ENCODE assay signal across 1 cellular context in the genomic region with DNA sequence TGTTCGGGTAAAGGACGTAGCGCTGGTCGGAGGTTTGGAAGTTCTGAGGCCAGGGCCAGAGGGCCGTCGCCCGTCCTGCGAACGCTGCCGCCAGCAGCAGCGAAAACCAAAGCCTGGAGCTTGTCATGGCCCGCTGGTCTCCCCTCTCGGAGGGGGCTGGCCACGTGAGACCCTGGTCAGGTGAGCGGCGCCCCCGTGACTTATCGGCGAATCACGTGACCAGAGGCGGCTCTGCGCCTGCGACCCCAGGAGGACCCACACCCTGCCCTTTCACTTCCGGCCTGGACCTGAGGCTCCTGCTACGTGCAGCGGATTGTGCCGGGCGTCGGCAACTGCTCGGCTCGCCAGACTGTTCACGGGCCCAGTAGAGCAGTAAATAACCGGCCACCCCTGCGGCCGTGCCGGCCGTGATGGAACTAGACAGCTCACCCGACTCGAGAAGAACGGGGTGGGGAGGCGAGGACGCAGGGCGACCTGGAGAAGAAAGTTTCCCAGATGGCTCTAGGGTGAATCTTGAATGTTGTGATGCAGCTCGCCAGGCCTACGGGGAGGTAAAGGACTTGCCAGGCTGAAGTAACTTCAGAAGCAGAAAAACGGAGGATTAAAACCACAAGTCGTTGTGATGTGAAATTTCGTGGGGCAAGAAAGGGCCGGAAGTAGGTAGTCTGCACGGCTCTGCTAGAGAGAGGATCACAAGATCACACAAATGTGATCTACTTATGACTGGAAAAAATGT.
TF ChIP-seq lines count a peak whose summit lies in the region.

A gene (minus strand): TSS at position 169 of the 736 bp plus-strand sequence. CDS start 42 bp downstream, at position 127.

TF ChIP-seq in HepG2, 621 proteins besides CTCF, POLR2A, EP300 and RAD21 (continued from another document and continues in another):
- no peak for TF ChIP-seq KAT2B (IDR thresholded peaks at IDR 0.05; ENCODE audit: borderline replicate concordance, low read depth, low read length)
- peak; percentile 90 for TF ChIP-seq MEF2D (CRISPR knock-in tag; IDR thresholded peaks at IDR 0.05)
- TF ChIP-seq, protein P1, sequence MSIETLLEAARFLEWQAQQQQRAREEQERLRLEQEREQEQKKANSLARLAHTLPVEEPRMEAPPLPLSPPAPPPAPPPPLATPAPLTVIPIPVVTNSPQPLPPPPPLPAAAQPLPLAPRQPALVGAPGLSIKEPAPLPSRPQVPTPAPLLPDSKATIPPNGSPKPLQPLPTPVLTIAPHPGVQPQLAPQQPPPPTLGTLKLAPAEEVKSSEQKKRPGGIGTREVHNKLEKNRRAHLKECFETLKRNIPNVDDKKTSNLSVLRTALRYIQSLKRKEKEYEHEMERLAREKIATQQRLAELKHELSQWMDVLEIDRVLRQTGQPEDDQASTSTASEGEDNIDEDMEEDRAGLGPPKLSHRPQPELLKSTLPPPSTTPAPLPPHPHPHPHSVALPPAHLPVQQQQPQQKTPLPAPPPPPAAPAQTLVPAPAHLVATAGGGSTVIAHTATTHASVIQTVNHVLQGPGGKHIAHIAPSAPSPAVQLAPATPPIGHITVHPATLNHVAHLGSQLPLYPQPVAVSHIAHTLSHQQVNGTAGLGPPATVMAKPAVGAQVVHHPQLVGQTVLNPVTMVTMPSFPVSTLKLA (IDR thresholded peaks at IDR 0.05), result peak; percentile 97
- TF ChIP-seq, protein P2, sequence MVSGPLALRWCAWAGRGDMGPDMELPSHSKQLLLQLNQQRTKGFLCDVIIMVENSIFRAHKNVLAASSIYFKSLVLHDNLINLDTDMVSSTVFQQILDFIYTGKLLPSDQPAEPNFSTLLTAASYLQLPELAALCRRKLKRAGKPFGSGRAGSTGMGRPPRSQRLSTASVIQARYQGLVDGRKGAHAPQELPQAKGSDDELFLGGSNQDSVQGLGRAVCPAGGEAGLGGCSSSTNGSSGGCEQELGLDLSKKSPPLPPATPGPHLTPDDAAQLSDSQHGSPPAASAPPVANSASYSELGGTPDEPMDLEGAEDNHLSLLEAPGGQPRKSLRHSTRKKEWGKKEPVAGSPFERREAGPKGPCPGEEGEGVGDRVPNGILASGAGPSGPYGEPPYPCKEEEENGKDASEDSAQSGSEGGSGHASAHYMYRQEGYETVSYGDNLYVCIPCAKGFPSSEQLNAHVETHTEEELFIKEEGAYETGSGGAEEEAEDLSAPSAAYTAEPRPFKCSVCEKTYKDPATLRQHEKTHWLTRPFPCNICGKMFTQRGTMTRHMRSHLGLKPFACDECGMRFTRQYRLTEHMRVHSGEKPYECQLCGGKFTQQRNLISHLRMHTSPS (CRISPR knock-in tag; IDR thresholded peaks at IDR 0.05; ENCODE audit: low read depth), result no peak; the same call in 1 of the 2 replicates
- peak; percentile 47; the same call in 1 of the 2 replicates for TF ChIP-seq ELF4 (CRISPR knock-in tag; IDR thresholded peaks at IDR 0.05; ENCODE audit: borderline replicate concordance)
- TF ChIP-seq CHD4 (IDR thresholded peaks at IDR 0.05; ENCODE audit: borderline replicate concordance, low read length), result no peak
- 0 out of 2 replicates have a peak, but pooled peaks have one; percentile 66 for TF ChIP-seq ZNF34 (CRISPR knock-in tag; IDR thresholded peaks at IDR 0.05; ENCODE audit: borderline replicate concordance)
- TF ChIP-seq KDM1A (CRISPR knock-in tag; IDR thresholded peaks at IDR 0.05), result no peak; the same call in 1 of the 2 replicates
- peak; percentile 81; the same call in 1 of the 2 replicates for TF ChIP-seq FOXJ3 (CRISPR knock-in tag; IDR thresholded peaks at IDR 0.05; ENCODE audit: borderline replicate concordance)
- peak; percentile 89; the same call in 1 of the 2 replicates for TF ChIP-seq U2AF2 (IDR thresholded peaks at IDR 0.05; ENCODE audit: low read depth, low read length)
- TF ChIP-seq CREB1 (IDR thresholded peaks at IDR 0.05), result peak; percentile 34; the same call in 1 of the 2 replicates
- no peak for TF ChIP-seq CREB1 (CRISPR knock-in tag; IDR thresholded peaks at IDR 0.05)
- TF ChIP-seq ZNF570 (CRISPR knock-in tag; IDR thresholded peaks at IDR 0.05; ENCODE audit: borderline replicate concordance), result peak; percentile 48; the same call in 1 of the 2 replicates
- TF ChIP-seq MTF2 (CRISPR knock-in tag; IDR thresholded peaks at IDR 0.05; ENCODE audit: borderline replicate concordance), result no peak; the same call in none of the 2 replicates
- TF ChIP-seq, protein P3, sequence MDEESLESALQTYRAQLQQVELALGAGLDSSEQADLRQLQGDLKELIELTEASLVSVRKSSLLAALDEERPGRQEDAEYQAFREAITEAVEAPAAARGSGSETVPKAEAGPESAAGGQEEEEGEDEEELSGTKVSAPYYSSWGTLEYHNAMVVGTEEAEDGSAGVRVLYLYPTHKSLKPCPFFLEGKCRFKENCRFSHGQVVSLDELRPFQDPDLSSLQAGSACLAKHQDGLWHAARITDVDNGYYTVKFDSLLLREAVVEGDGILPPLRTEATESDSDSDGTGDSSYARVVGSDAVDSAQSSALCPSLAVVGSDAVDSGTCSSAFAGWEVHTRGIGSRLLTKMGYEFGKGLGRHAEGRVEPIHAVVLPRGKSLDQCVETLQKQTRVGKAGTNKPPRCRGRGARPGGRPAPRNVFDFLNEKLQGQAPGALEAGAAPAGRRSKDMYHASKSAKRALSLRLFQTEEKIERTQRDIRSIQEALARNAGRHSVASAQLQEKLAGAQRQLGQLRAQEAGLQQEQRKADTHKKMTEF (CRISPR knock-in tag; IDR thresholded peaks at IDR 0.05), result peak; percentile 95; the same call in 1 of the 2 replicates
- peak; percentile 51; the same call in 1 of the 2 replicates for TF ChIP-seq BCL6 (CRISPR knock-in tag; IDR thresholded peaks at IDR 0.05)
- TF ChIP-seq ZNF530 (CRISPR knock-in tag; IDR thresholded peaks at IDR 0.05; ENCODE audit: low read depth), result no peak
- TF ChIP-seq, protein P4, sequence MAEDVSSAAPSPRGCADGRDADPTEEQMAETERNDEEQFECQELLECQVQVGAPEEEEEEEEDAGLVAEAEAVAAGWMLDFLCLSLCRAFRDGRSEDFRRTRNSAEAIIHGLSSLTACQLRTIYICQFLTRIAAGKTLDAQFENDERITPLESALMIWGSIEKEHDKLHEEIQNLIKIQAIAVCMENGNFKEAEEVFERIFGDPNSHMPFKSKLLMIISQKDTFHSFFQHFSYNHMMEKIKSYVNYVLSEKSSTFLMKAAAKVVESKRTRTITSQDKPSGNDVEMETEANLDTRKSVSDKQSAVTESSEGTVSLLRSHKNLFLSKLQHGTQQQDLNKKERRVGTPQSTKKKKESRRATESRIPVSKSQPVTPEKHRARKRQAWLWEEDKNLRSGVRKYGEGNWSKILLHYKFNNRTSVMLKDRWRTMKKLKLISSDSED (CRISPR knock-in tag; IDR thresholded peaks at IDR 0.05), result no peak
- TF ChIP-seq ZNF235 (CRISPR knock-in tag; IDR thresholded peaks at IDR 0.05; ENCODE audit: borderline replicate concordance), result no peak
- 0 out of 2 replicates have a peak, but pooled peaks have one; percentile 65 for TF ChIP-seq ZNF790 (CRISPR knock-in tag; IDR thresholded peaks at IDR 0.05; ENCODE audit: borderline replicate concordance)
- peak; percentile 83; the same call in 1 of the 2 replicates for TF ChIP-seq NAIF1 (CRISPR knock-in tag; IDR thresholded peaks at IDR 0.05; ENCODE audit: borderline replicate concordance)
- TF ChIP-seq, protein P5, sequence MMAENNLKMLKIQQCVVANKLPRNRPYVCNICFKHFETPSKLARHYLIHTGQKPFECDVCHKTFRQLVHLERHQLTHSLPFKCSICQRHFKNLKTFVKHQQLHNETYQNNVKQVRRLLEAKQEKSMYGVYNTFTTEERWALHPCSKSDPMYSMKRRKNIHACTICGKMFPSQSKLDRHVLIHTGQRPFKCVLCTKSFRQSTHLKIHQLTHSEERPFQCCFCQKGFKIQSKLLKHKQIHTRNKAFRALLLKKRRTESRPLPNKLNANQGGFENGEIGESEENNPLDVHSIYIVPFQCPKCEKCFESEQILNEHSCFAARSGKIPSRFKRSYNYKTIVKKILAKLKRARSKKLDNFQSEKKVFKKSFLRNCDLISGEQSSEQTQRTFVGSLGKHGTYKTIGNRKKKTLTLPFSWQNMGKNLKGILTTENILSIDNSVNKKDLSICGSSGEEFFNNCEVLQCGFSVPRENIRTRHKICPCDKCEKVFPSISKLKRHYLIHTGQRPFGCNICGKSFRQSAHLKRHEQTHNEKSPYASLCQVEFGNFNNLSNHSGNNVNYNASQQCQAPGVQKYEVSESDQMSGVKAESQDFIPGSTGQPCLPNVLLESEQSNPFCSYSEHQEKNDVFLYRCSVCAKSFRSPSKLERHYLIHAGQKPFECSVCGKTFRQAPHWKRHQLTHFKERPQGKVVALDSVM (CRISPR knock-in tag; IDR thresholded peaks at IDR 0.05), result peak; percentile 80
- peak; percentile 73; the same call in 1 of the 2 replicates for TF ChIP-seq SATB2 (CRISPR knock-in tag; IDR thresholded peaks at IDR 0.05)
- no peak for TF ChIP-seq ZNF20 (CRISPR knock-in tag; IDR thresholded peaks at IDR 0.05)
- peak; percentile 63; the same call in 1 of the 2 replicates for TF ChIP-seq ZBTB42 (CRISPR knock-in tag; IDR thresholded peaks at IDR 0.05)
- TF ChIP-seq TMF1 (CRISPR knock-in tag; IDR thresholded peaks at IDR 0.05; ENCODE audit: low read depth), result 0 out of 2 replicates have a peak, but pooled peaks have one; percentile 28
- TF ChIP-seq ZSCAN21 (CRISPR knock-in tag; IDR thresholded peaks at IDR 0.05; ENCODE audit: borderline replicate concordance), result peak; percentile 96; the same call in 1 of the 2 replicates
- TF ChIP-seq, protein P6, sequence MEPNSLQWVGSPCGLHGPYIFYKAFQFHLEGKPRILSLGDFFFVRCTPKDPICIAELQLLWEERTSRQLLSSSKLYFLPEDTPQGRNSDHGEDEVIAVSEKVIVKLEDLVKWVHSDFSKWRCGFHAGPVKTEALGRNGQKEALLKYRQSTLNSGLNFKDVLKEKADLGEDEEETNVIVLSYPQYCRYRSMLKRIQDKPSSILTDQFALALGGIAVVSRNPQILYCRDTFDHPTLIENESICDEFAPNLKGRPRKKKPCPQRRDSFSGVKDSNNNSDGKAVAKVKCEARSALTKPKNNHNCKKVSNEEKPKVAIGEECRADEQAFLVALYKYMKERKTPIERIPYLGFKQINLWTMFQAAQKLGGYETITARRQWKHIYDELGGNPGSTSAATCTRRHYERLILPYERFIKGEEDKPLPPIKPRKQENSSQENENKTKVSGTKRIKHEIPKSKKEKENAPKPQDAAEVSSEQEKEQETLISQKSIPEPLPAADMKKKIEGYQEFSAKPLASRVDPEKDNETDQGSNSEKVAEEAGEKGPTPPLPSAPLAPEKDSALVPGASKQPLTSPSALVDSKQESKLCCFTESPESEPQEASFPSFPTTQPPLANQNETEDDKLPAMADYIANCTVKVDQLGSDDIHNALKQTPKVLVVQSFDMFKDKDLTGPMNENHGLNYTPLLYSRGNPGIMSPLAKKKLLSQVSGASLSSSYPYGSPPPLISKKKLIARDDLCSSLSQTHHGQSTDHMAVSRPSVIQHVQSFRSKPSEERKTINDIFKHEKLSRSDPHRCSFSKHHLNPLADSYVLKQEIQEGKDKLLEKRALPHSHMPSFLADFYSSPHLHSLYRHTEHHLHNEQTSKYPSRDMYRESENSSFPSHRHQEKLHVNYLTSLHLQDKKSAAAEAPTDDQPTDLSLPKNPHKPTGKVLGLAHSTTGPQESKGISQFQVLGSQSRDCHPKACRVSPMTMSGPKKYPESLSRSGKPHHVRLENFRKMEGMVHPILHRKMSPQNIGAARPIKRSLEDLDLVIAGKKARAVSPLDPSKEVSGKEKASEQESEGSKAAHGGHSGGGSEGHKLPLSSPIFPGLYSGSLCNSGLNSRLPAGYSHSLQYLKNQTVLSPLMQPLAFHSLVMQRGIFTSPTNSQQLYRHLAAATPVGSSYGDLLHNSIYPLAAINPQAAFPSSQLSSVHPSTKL (CRISPR knock-in tag; IDR thresholded peaks at IDR 0.05), result peak; percentile 89
- peak; percentile 95; the same call in 1 of the 2 replicates for TF ChIP-seq PCBP1 (IDR thresholded peaks at IDR 0.05; ENCODE audit: borderline replicate concordance, low read depth, low read length)
- TF ChIP-seq SRF (IDR thresholded peaks at IDR 0.05; ENCODE audit: low read depth, low read length), result no peak
- TF ChIP-seq, protein P7, sequence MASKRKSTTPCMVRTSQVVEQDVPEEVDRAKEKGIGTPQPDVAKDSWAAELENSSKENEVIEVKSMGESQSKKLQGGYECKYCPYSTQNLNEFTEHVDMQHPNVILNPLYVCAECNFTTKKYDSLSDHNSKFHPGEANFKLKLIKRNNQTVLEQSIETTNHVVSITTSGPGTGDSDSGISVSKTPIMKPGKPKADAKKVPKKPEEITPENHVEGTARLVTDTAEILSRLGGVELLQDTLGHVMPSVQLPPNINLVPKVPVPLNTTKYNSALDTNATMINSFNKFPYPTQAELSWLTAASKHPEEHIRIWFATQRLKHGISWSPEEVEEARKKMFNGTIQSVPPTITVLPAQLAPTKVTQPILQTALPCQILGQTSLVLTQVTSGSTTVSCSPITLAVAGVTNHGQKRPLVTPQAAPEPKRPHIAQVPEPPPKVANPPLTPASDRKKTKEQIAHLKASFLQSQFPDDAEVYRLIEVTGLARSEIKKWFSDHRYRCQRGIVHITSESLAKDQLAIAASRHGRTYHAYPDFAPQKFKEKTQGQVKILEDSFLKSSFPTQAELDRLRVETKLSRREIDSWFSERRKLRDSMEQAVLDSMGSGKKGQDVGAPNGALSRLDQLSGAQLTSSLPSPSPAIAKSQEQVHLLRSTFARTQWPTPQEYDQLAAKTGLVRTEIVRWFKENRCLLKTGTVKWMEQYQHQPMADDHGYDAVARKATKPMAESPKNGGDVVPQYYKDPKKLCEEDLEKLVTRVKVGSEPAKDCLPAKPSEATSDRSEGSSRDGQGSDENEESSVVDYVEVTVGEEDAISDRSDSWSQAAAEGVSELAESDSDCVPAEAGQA (IDR thresholded peaks at IDR 0.05; ENCODE audit: low read depth), result 0 out of 2 replicates have a peak, but pooled peaks have one; percentile 37
- TF ChIP-seq, protein P7 (CRISPR knock-in tag; IDR thresholded peaks at IDR 0.05; ENCODE audit: borderline replicate concordance), result no peak
- peak; percentile 96 for TF ChIP-seq POGZ (CRISPR knock-in tag; IDR thresholded peaks at IDR 0.05)
- peak; percentile 95 for TF ChIP-seq NRL (CRISPR knock-in tag; IDR thresholded peaks at IDR 0.05; ENCODE audit: borderline replicate concordance)
- TF ChIP-seq RORA (CRISPR knock-in tag; IDR thresholded peaks at IDR 0.05), result 0 out of 2 replicates have a peak, but pooled peaks have one; percentile 76
- peak; percentile 74; the same call in 1 of the 2 replicates for TF ChIP-seq ZNF615 (CRISPR knock-in tag; IDR thresholded peaks at IDR 0.05; ENCODE audit: borderline replicate concordance)
- peak; percentile 82 for TF ChIP-seq RFXANK (CRISPR knock-in tag; IDR thresholded peaks at IDR 0.05)
- peak; percentile 90 for TF ChIP-seq CENPT (CRISPR knock-in tag; IDR thresholded peaks at IDR 0.05; ENCODE audit: low read depth)
- peak; percentile 87 for TF ChIP-seq ARNT2 (CRISPR knock-in tag; IDR thresholded peaks at IDR 0.05; ENCODE audit: low read depth)
